In the genomic region with DNA sequence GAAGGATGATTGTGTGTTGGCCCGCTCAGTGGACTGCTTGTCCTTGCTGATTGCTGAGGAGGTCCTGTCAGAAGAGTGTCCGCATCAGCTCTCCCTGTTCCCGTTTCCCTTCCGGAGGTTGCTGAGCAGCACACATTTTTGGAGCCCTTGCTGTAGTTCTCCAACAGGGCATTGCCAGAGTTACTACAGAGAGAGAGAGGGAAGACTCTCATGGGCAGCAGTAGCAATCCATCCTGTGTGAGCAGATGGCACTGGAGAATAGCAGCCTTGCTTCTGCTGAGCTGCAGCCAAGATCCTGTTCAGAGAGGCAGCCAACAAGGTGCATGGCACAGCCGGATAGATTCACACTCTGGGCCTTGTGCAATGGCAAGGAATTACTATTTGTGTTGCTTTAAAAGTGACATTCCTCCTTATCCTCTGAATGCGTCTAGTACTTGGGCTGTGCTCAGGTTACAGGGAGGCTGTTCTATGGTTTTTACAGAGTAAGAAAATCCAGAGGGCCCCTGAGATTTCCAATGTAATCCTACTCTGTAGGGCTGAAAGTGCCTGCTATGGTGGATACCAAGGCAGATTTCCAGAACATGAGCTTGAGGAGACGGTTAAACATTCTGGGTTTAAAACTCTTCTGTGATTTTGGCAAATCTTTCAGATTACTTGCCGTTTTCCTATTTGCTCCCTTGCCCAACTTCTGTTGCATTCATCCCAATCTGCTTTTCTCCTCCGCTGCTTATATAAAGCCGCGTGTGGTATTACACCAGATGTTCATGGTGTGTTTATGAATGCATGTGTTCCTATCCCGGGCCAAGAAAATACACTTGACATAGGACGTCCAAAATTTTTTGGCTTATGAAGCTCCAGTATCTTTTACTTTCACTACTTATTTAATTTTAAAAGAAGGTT, we compare ENCODE assay signal across 1 cellular context.
TF ChIP-seq lines count a peak whose summit lies in the region.

No MANE protein-coding gene starts in this region.

TF ChIP-seq in SK-N-SH treated with all-trans-retinoic acid at 6 μM for 48 hours, 23 proteins besides CTCF, POLR2A, EP300 and RAD21 (continued from another document):
- no peak for TF ChIP-seq TSHZ2 (CRISPR knock-in tag; IDR thresholded peaks at IDR 0.05)
